ENCODE assay signal across 13 cellular contexts in genomic region chr14:65226824-65227604, GRCh38.
DNase-seq lines count a peak whose midpoint lies in the region; ATAC-seq and TF ChIP-seq lines count a peak whose summit lies in the region.
"Had no signal": no experiment of that assay in that cellular context is flagged by ENCODE, and none has a peak within 500 bp of the region (broad histone marks: within the 10 kb centered on the region; RNA-seq: fewer than 3 reads in every experiment).

No MANE protein-coding gene starts in this region.

- no peak for TF ChIP-seq POLR2A in vagina (IDR thresholded peaks at IDR 0.05)

- H3K27me3 ChIP-seq in dorsolateral prefrontal cortex (no peaks in the 10 kb centered on the region), vagina (no peaks in the 10 kb centered on the region)
- H3K27me3 ChIP-seq: neutrophil, upper lobe of right lung had no signal

- H3K27ac ChIP-seq in dorsolateral prefrontal cortex (peak overlapping the region in 58 of 59 donors; percentile 34 to 100 (median 98)), vagina (no peak overlapping the region)
- H3K27ac ChIP-seq: neutrophil, upper lobe of right lung had no signal

- no peaks in the 10 kb centered on the region for H3K27me3 Mint-ChIP-seq in nephron (ENCODE audit: low read depth)
- H3K27me3 Mint-ChIP-seq in activated CD8-positive, alpha-beta T cell treated with anti-CD3 and anti-CD28 coated beads for 36 hours, result no peaks in the 10 kb centered on the region

- CTCF ChIA-PET in activated CD8-positive, alpha-beta T cell treated with anti-CD3 and anti-CD28 coated beads for 36 hours (lab: Charles Lee), result interaction anchor here (0.6 to 3.1 kb wide), 3 partner anchors 63 to 598 kb away, joined by 3 to 11 read pairs (median 4); no protein-coding TSS in a partner anchor

- POLR2A ChIA-PET in activated CD8-positive, alpha-beta T cell treated with anti-CD3 and anti-CD28 coated beads for 36 hours (lab: Charles Lee), result no interaction called here

- peaks cover 31% of the 10 kb centered on the region for H3K4me1 Mint-ChIP-seq in nephron
- H3K4me1 Mint-ChIP-seq in activated CD8-positive, alpha-beta T cell treated with anti-CD3 and anti-CD28 coated beads for 36 hours (ENCODE audit: low read depth), result peaks cover 46% of the 10 kb centered on the region

- peak overlapping the region in 2 of 3 experiments; percentile 10 to 14 for H3K27ac Mint-ChIP-seq in nephron
- H3K27ac Mint-ChIP-seq in activated CD8-positive, alpha-beta T cell treated with anti-CD3 and anti-CD28 coated beads for 36 hours, result no peak overlapping the region

- H3K9me3 Mint-ChIP-seq in nephron, result no peaks in the 10 kb centered on the region
- H3K9me3 Mint-ChIP-seq in activated CD8-positive, alpha-beta T cell treated with anti-CD3 and anti-CD28 coated beads for 36 hours, result no peaks in the 10 kb centered on the region

- no peaks in the 10 kb centered on the region for H3K36me3 ChIP-seq in vagina
- H3K36me3 ChIP-seq: neutrophil, upper lobe of right lung had no signal

- no peak overlapping the region for H3K4me3 Mint-ChIP-seq in nephron
- no peak overlapping the region for H3K4me3 Mint-ChIP-seq in activated CD8-positive, alpha-beta T cell treated with anti-CD3 and anti-CD28 coated beads for 36 hours

- DNase-seq in COR-L47 (lab: John Stamatoyannopoulos, UW) (peak; percentile 24), LHCN-M2 (ENCODE audit: low read depth) (peak; percentile 46), dorsolateral prefrontal cortex (no peak), vagina (ENCODE audit: extremely low spot score in 2 of 2) (no peak), nucleus accumbens (lab: John Stamatoyannopoulos, UW) (no peak)
- no peak for DNase-seq in activated CD8-positive, alpha-beta T cell treated with anti-CD3 and anti-CD28 coated beads for 36 hours
- DNase-seq: NCI-H2081 treated with DMSO at 0.1 percent for 48 hours; stimulated activated CD4-positive, alpha-beta T cell treated with anti-CD3 and anti-CD28 coated beads, Interleukin-4, amount 100 ng/mL, for 1 hour; upper lobe of right lung had no signal

- H3K4me3 ChIP-seq in dorsolateral prefrontal cortex, result no peak overlapping the region
- no peak overlapping the region for H3K4me3 ChIP-seq in vagina
- H3K4me3 ChIP-seq: upper lobe of right lung had no signal

- TF ChIP-seq CTCF in dorsolateral prefrontal cortex (IDR thresholded peaks at IDR 0.05 in 54 of 56, conservative IDR thresholded peaks at IDR 0.05 in 2 of 56; ENCODE audit: low read depth in 1 of 56, partially characterized antibody in 56 of 56) (no peak), nephron (IDR thresholded peaks at IDR 0.05; ENCODE audit: unreplicated experiment in 3 of 3) (no peak), vagina (IDR thresholded peaks at IDR 0.05) (no peak)
- no peak for TF ChIP-seq CTCF in activated CD8-positive, alpha-beta T cell treated with anti-CD3 and anti-CD28 coated beads for 36 hours (IDR thresholded peaks at IDR 0.05)

- H3K36me3 Mint-ChIP-seq in nephron (ENCODE audit: low read depth), result no peaks in the 10 kb centered on the region
- no peaks in the 10 kb centered on the region for H3K36me3 Mint-ChIP-seq in activated CD8-positive, alpha-beta T cell treated with anti-CD3 and anti-CD28 coated beads for 36 hours (ENCODE audit: low read depth)

- no peaks in the 10 kb centered on the region for H3K9me3 ChIP-seq in vagina
- H3K9me3 ChIP-seq: neutrophil, upper lobe of right lung had no signal

- peaks cover 28% of the 10 kb centered on the region for H3K4me1 ChIP-seq in vagina

- intact Hi-C loops in dorsolateral prefrontal cortex (cut with DNase I), result loop anchor here (5.0 to 10.0 kb wide), 3 partner anchors 135 to 185 kb away; partner anchors contain the start of gene FUT8 (in 1 of the 2)
- intact Hi-C loops in activated CD8-positive, alpha-beta T cell treated with anti-CD3 and anti-CD28 coated beads for 36 hours (cut with micrococcal nuclease), result no loop called here
- intact Hi-C loops in vagina (cut with DNase I), result no loop called here

- ATAC-seq in HG03432 (IDR thresholded peaks at IDR 0.05; ENCODE audit: unreplicated experiment), result no peak
- no peak for ATAC-seq in activated CD8-positive, alpha-beta T cell treated with anti-CD3 and anti-CD28 coated beads for 36 hours
- ATAC-seq: SK-N-SH treated with all-trans-retinoic acid at 6 μM for 48 hours, upper lobe of right lung had no signal

Comparison
In these comparisons a context has a peak if more than half of its experiments do, and no peak if none do; other contexts are left out.
1. DNase-seq: peak in COR-L47 (single experiment) and LHCN-M2 (single experiment); none in dorsolateral prefrontal cortex (0 of 10), activated CD8-positive, alpha-beta T cell treated with anti-CD3 and anti-CD28 coated beads for 36 hours (single experiment), vagina (0 of 2) and nucleus accumbens (0 of 56).
2. intact Hi-C loops: an anchor here in dorsolateral prefrontal cortex (5.0 to 10.0 kb wide); none called in activated CD8-positive, alpha-beta T cell treated with anti-CD3 and anti-CD28 coated beads for 36 hours and vagina.